In the genomic region with DNA sequence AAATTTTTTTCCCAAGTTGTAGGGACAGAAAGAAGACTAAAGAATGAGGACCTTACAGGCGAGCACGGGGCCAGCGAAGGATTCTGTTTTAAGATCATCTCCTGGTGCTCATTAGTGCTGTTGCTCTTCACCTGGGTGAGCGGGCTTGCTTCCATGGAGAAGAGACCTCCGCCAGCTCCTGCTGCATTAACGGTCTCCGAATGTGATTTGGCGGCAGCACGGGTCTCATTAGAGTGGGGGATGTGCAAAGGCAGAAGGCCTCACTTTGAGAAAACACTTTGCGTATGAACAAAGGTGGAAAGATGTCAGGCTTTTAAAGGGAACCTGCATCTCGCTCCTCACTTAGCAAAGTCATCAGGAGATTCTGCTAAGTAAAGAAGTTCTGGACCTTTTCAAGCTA, we compare ENCODE assay signal across 1 cellular context.
TF ChIP-seq lines count a peak whose summit lies in the region.

No MANE protein-coding gene starts in this region.

TF ChIP-seq in GM23338, 12 proteins besides CTCF, POLR2A, EP300 and RAD21 (continued from another document):
- TF ChIP-seq EZH2 (IDR thresholded peaks at IDR 0.05; ENCODE audit: low read depth, unreplicated experiment) = no peak
- no peak for TF ChIP-seq EZH2phosphoT487 (IDR thresholded peaks at IDR 0.05; ENCODE audit: unreplicated experiment)
TF ChIP-seq in GM23338: peak in this region for 0.
